ENCODE assay signal across 20 cellular contexts in genomic region chr2:10354399-10354798, GRCh38. TPM values are rescaled to one million over a fixed set of nuclear protein-coding genes. Genes with fewer than 3 reads are reported as not detected.
DNase-seq lines count a peak whose midpoint lies in the region; ATAC-seq and TF ChIP-seq lines count a peak whose summit lies in the region.
"Had no signal": no experiment of that assay in that cellular context is flagged by ENCODE, and none has a peak within 500 bp of the region (broad histone marks: within the 10 kb centered on the region; RNA-seq: fewer than 3 reads in every experiment).

No MANE protein-coding gene starts in this region.

- H3K4me3 Mint-ChIP-seq in activated CD4-positive, alpha-beta T cell treated with anti-CD3 and anti-CD28 coated beads for 36 hours = no peak overlapping the region
- no peak overlapping the region for H3K4me3 Mint-ChIP-seq in CD4-positive, alpha-beta T cell
- H3K4me3 Mint-ChIP-seq in chondrocyte (ENCODE audit: unreplicated experiment) = no peak overlapping the region
- H3K4me3 Mint-ChIP-seq: CD4-positive, CD25-positive, alpha-beta regulatory T cell had no signal

- H3K4me3 ChIP-seq in osteoblast (ENCODE audit: insufficient read depth, low read length) = no peak overlapping the region
- H3K4me3 ChIP-seq: SK-N-MC had no signal

- no peak for TF ChIP-seq CTCF in CD4-positive, alpha-beta T cell (IDR thresholded peaks at IDR 0.05)
- TF ChIP-seq CTCF in chondrocyte (IDR thresholded peaks at IDR 0.05) (no peak), osteoblast (IDR thresholded peaks at IDR 0.05; ENCODE audit: extremely low read depth, low read depth, low read length) (no peak)

- peaks cover 94% of the 10 kb centered on the region for H3K79me2 ChIP-seq in osteoblast (ENCODE audit: insufficient read depth, low read length)

- H3K36me3 ChIP-seq in osteoblast (ENCODE audit: insufficient read depth, low read length) = peaks cover 5% of the 10 kb centered on the region

- H3K9me3 ChIP-seq in CD4-positive, alpha-beta T cell (ENCODE audit: control insufficient read depth, low read length) = no peaks in the 10 kb centered on the region
- no peaks in the 10 kb centered on the region for H3K9me3 ChIP-seq in osteoblast (ENCODE audit: low read depth, low read length)

- intact Hi-C loops in activated CD4-positive, alpha-beta T cell treated with anti-CD3 and anti-CD28 coated beads for 36 hours (cut with DNase I, micrococcal nuclease) = no loop called here
- intact Hi-C loops in CD4-positive, alpha-beta T cell (cut with DNase I, micrococcal nuclease) = no loop called here

- peaks cover 54% of the 10 kb centered on the region for H3K4me1 Mint-ChIP-seq in activated CD4-positive, alpha-beta T cell treated with anti-CD3 and anti-CD28 coated beads for 36 hours
- H3K4me1 Mint-ChIP-seq in CD4-positive, alpha-beta T cell (ENCODE audit: low read depth) = peaks cover 66% of the 10 kb centered on the region
- peaks cover 4% of the 10 kb centered on the region for H3K4me1 Mint-ChIP-seq in chondrocyte (ENCODE audit: low read depth)

- no peak overlapping the region for H3K27ac ChIP-seq in CD4-positive, alpha-beta T cell (ENCODE audit: low read depth, low read length)
- H3K27ac ChIP-seq in osteoblast (ENCODE audit: low read depth, low read length) = no peak overlapping the region
- H3K27ac ChIP-seq: 22Rv1, SK-N-MC had no signal

- H2AFZ ChIP-seq in osteoblast (ENCODE audit: low read length) = no peak overlapping the region

- peak overlapping the region; percentile 27 for H3K27ac Mint-ChIP-seq in activated CD4-positive, alpha-beta T cell treated with anti-CD3 and anti-CD28 coated beads for 36 hours
- H3K27ac Mint-ChIP-seq in CD4-positive, alpha-beta T cell = peak overlapping the region; percentile 46
- H3K27ac Mint-ChIP-seq in chondrocyte (ENCODE audit: unreplicated experiment) = no peak overlapping the region

- CTCF ChIA-PET in activated CD4-positive, alpha-beta T cell treated with anti-CD3 and anti-CD28 coated beads for 36 hours (lab: Charles Lee) = no interaction called here
- CTCF ChIA-PET in CD4-positive, alpha-beta T cell (lab: Charles Lee) = no interaction called here

- H3K4me1 ChIP-seq in osteoblast (ENCODE audit: insufficient read depth, low read length) = no peaks in the 10 kb centered on the region

- no peaks in the 10 kb centered on the region for H3K27me3 Mint-ChIP-seq in activated CD4-positive, alpha-beta T cell treated with anti-CD3 and anti-CD28 coated beads for 36 hours
- no peaks in the 10 kb centered on the region for H3K27me3 Mint-ChIP-seq in CD4-positive, alpha-beta T cell
- H3K27me3 Mint-ChIP-seq in chondrocyte (ENCODE audit: low read depth) = no peaks in the 10 kb centered on the region
- H3K27me3 Mint-ChIP-seq: CD4-positive, CD25-positive, alpha-beta regulatory T cell had no signal

- ATAC-seq in activated CD4-positive, alpha-beta T cell treated with anti-CD3 and anti-CD28 coated beads for 36 hours = no peak
- no peak for ATAC-seq in CD4-positive, alpha-beta T cell (ENCODE audit: poor library complexity)
- no peak for ATAC-seq in GM19397 (IDR thresholded peaks at IDR 0.05; ENCODE audit: unreplicated experiment)

- no peak for DNase-seq in activated CD4-positive, alpha-beta T cell treated with anti-CD3 and anti-CD28 coated beads for 36 hours
- no peak for DNase-seq in activated CD4-positive, alpha-beta T cell treated with anti-CD3 and anti-CD28 coated beads for 4 hours
- no peak for DNase-seq in CD4-positive, alpha-beta T cell
- DNase-seq in chondrocyte (ENCODE audit: low spot score) (peak; percentile 28), osteoblast (ENCODE audit: insufficient read length, low spot score, missing footprints) (peak; percentile 15), NCI-H2107 treated with DMSO at 0.1 percent for 48 hours (lab: John Stamatoyannopoulos, UW; ENCODE audit: unreplicated experiment) (no peak), ureter (ENCODE audit: low spot score) (no peak)
- DNase-seq: AML-193; CD4-positive, CD25-positive, alpha-beta regulatory T cell; DMS153; KBM-7; NCI-H187; NCI-H2107; NCI-H2227 treated with DMSO at 0.1 percent for 48 hours; NCI-H510A treated with DMSO at 0.1 percent for 48 hours; NCI-H774; SHP77 had no signal

- no peaks in the 10 kb centered on the region for H3K9me3 Mint-ChIP-seq in activated CD4-positive, alpha-beta T cell treated with anti-CD3 and anti-CD28 coated beads for 36 hours (ENCODE audit: low read depth)
- no peaks in the 10 kb centered on the region for H3K9me3 Mint-ChIP-seq in CD4-positive, alpha-beta T cell
- no peaks in the 10 kb centered on the region for H3K9me3 Mint-ChIP-seq in chondrocyte (ENCODE audit: low read depth)
- H3K9me3 Mint-ChIP-seq: CD4-positive, CD25-positive, alpha-beta regulatory T cell had no signal

- POLR2A ChIA-PET in activated CD4-positive, alpha-beta T cell treated with anti-CD3 and anti-CD28 coated beads for 36 hours (lab: Charles Lee) = no interaction called here
- POLR2A ChIA-PET in CD4-positive, alpha-beta T cell (lab: Charles Lee) = interaction anchor here (1.1 kb wide), 1 partner anchor 24 kb away, joined by 5 read pairs; no protein-coding TSS in a partner anchor

- H3K4me2 ChIP-seq in osteoblast (ENCODE audit: insufficient read depth, low read length) = no peak overlapping the region

- H3K36me3 Mint-ChIP-seq in activated CD4-positive, alpha-beta T cell treated with anti-CD3 and anti-CD28 coated beads for 36 hours (ENCODE audit: low read depth) = peaks cover 16% of the 10 kb centered on the region
- peaks cover 40% of the 10 kb centered on the region for H3K36me3 Mint-ChIP-seq in CD4-positive, alpha-beta T cell (ENCODE audit: low read depth)
- H3K36me3 Mint-ChIP-seq in chondrocyte (ENCODE audit: low read depth) = peaks cover 1% of the 10 kb centered on the region

- no peaks in the 10 kb centered on the region for H3K27me3 ChIP-seq in CD4-positive, alpha-beta T cell (ENCODE audit: control insufficient read depth, insufficient read depth, low read length)
- H3K27me3 ChIP-seq in osteoblast (ENCODE audit: insufficient read depth, low read length) = no peaks in the 10 kb centered on the region

- peaks cover 32% of the 10 kb centered on the region for H4K20me1 ChIP-seq in osteoblast (ENCODE audit: insufficient read depth, low read length)

RNA-seq across cellular contexts. Expression of gene HPCAL1, which starts 51.7 kb away (rescaled TPM):
- 100 to 1,000 TPM; 109 to 114 TPM for total RNA-seq in activated CD4-positive, alpha-beta T cell treated with anti-CD3 and anti-CD28 coated beads for 36 hours
- total RNA-seq in CD4-positive, alpha-beta T cell = 10 to 100 TPM; 24.9 to 27.9 TPM
- total RNA-seq in chondrocyte = 18.7 to 44.0 TPM (median 19.3 TPM) in 3 replicates
- 47.1 and 57.2 TPM in 2 replicates for total RNA-seq in osteoblast
- 17.5 TPM for total RNA-seq in ureter

Comparison
In these comparisons a context has a peak if more than half of its experiments do, and no peak if none do; other contexts are left out.
1. DNase-seq: peak in chondrocyte (single experiment) and osteoblast (single experiment); none in activated CD4-positive, alpha-beta T cell treated with anti-CD3 and anti-CD28 coated beads for 36 hours (single experiment), activated CD4-positive, alpha-beta T cell treated with anti-CD3 and anti-CD28 coated beads for 4 hours (0 of 2), CD4-positive, alpha-beta T cell (0 of 10), NCI-H2107 treated with DMSO at 0.1 percent for 48 hours (single experiment) and ureter (single experiment).